Comparison of ENCODE assay signal across 22 cellular contexts in genomic region chr6:87287251-87287650, GRCh38. TPM values are rescaled to one million over a fixed set of nuclear protein-coding genes. Genes with fewer than 3 reads are reported as not detected.
DNase-seq lines count a peak whose midpoint lies in the region; TF ChIP-seq lines count a peak whose summit lies in the region.
"Had no signal": no experiment of that assay in that cellular context is flagged by ENCODE, and none has a peak within 500 bp of the region (broad histone marks: within the 10 kb centered on the region; RNA-seq: fewer than 3 reads in every experiment).

No MANE protein-coding gene starts in this region.

- no peaks in the 10 kb centered on the region for H3K9me3 ChIP-seq in mammary epithelial cell (replicated peaks; ENCODE audit: insufficient read depth, low read length)
- no peaks in the 10 kb centered on the region for H3K9me3 ChIP-seq in right atrium auricular region
- H3K9me3 ChIP-seq: BE2C had no signal

- in situ Hi-C loops in mammary epithelial cell (cut with MboI; ENCODE audit: low sequenced_read_pairs in 2 of 2), result no loop called here
- in situ Hi-C loops in brain microvascular endothelial cell (cut with HindIII; ENCODE audit: low pct_ligation_motif_present, low sequenced_read_pairs), result no loop called here

- H3K27me3 ChIP-seq in mammary epithelial cell (ENCODE audit: insufficient read depth, low read length), result no peaks in the 10 kb centered on the region
- no peaks in the 10 kb centered on the region for H3K27me3 ChIP-seq in brain microvascular endothelial cell (replicated peaks)
- no peaks in the 10 kb centered on the region for H3K27me3 ChIP-seq in right atrium auricular region

- DNase-seq in mammary epithelial cell (peak; percentile 71), MCF 10A (ENCODE audit: unreplicated experiment) (no peak), brain microvascular endothelial cell (peak; percentile 28), foreskin fibroblast (peak; percentile 20 to 43), right atrium auricular region (ENCODE audit: low spot score) (no peak), HuH-7 (ENCODE audit: low spot score) (no peak)
- no peak for DNase-seq in activated effector memory CD4-positive, alpha-beta T cell treated with Interleukin-2 at 50 U/mL for 16 hours
- no peak for DNase-seq in stimulated activated CD4-positive, alpha-beta T cell treated with anti-CD3 and anti-CD28 coated beads, Interleukin-15, amount 100 ng/mL, for 24 hours
- DNase-seq: BE2C; Calu3; CD4-positive, alpha-beta T cell; DMS53; H7; MV-4-11; NCI-H1417; NCI-H1930; NCI-H446; NCI-H748 treated with DMSO at 0.1 percent for 48 hours; PC-9 had no signal

- dilution Hi-C loops in mammary epithelial cell (cut with HindIII; ENCODE audit: low sequenced_read_pairs), result no loop called here

- H3K9ac ChIP-seq in mammary epithelial cell (ENCODE audit: insufficient read depth, low read length), result no peak overlapping the region

- peak overlapping the region; percentile 29 for H2AFZ ChIP-seq in mammary epithelial cell (ENCODE audit: low read depth, low read length)
- H2AFZ ChIP-seq: PC-9 had no signal

- peaks cover 12% of the 10 kb centered on the region for H3K4me1 ChIP-seq in mammary epithelial cell (ENCODE audit: insufficient read depth, low read length)
- no peaks in the 10 kb centered on the region for H3K4me1 ChIP-seq in right atrium auricular region
- H3K4me1 ChIP-seq: BE2C had no signal

- intact Hi-C loops in mammary epithelial cell (cut with micrococcal nuclease) (no loop called here), MCF 10A (cut with micrococcal nuclease) (no loop called here)

- peaks cover 7% of the 10 kb centered on the region for H3K4me1 Mint-ChIP-seq in MCF 10A (ENCODE audit: insufficient read depth, unreplicated experiment)

- H3K36me3 ChIP-seq in mammary epithelial cell (ENCODE audit: insufficient read depth, low read length), result no peaks in the 10 kb centered on the region
- H3K36me3 ChIP-seq in brain microvascular endothelial cell (replicated peaks), result no peaks in the 10 kb centered on the region
- H3K36me3 ChIP-seq in right atrium auricular region, result no peaks in the 10 kb centered on the region
- H3K36me3 ChIP-seq: BE2C had no signal

- H3K4me3 Mint-ChIP-seq in MCF 10A (ENCODE audit: unreplicated experiment), result no peak overlapping the region
- H3K4me3 Mint-ChIP-seq: CD4-positive, alpha-beta T cell had no signal

- no peaks in the 10 kb centered on the region for H3K27me3 Mint-ChIP-seq in MCF 10A (ENCODE audit: insufficient read depth, unreplicated experiment)

- H3K27ac ChIP-seq in mammary epithelial cell (ENCODE audit: insufficient read depth, low read depth, low read length) (peak overlapping the region; percentile 22), brain microvascular endothelial cell (no peak overlapping the region), right atrium auricular region (no peak overlapping the region)
- H3K27ac ChIP-seq: 22Rv1, PC-9 had no signal

- H3K4me3 ChIP-seq in mammary epithelial cell (replicated peaks in 1 of 3; ENCODE audit: insufficient read depth in 1 of 3, low read depth in 2 of 3, low read length in 3 of 3) (no peak overlapping the region), brain microvascular endothelial cell (ENCODE audit: low read depth, low read length) (no peak overlapping the region), foreskin fibroblast (ENCODE audit: low read depth in 1 of 2, low read length in 2 of 2) (no peak overlapping the region), right atrium auricular region (no peak overlapping the region)
- H3K4me3 ChIP-seq: K562, PC-9 had no signal

- CTCF ChIA-PET in mammary epithelial cell (lab: Charles Lee; ENCODE audit: low non-redundant PET) (no interaction called here), MCF 10A (lab: Yijun Ruan, JAX) (interaction anchor here (0.6 kb wide), 1 partner anchor 1390 kb away, joined by 3 read pairs; no protein-coding TSS in a partner anchor)

- H3K36me3 Mint-ChIP-seq in MCF 10A (ENCODE audit: insufficient read depth, unreplicated experiment), result no peaks in the 10 kb centered on the region

- H3K79me2 ChIP-seq in mammary epithelial cell (ENCODE audit: insufficient read depth, low read length), result no peaks in the 10 kb centered on the region

- no peaks in the 10 kb centered on the region for H4K20me1 ChIP-seq in mammary epithelial cell (ENCODE audit: insufficient read depth, low read length)

- TF ChIP-seq CTCF in mammary epithelial cell (conservative IDR thresholded peaks at IDR 0.05 in 1 of 2, IDR thresholded peaks at IDR 0.05 in 1 of 2; ENCODE audit: extremely low read depth in 1 of 2, insufficient read depth in 1 of 2, low read depth in 1 of 2, low read length in 2 of 2), result no peak
- no peak for TF ChIP-seq CTCF in MCF 10A (IDR thresholded peaks at IDR 0.05; ENCODE audit: unreplicated experiment)
- no peak for TF ChIP-seq CTCF in brain microvascular endothelial cell (IDR thresholded peaks at IDR 0.05; ENCODE audit: low read depth, low read length, missing control alignments)
- no peak for TF ChIP-seq CTCF in foreskin fibroblast (IDR thresholded peaks at IDR 0.05; ENCODE audit: low read depth, low read length)
- TF ChIP-seq CTCF in right atrium auricular region (IDR thresholded peaks at IDR 0.05), result no peak

- no peak overlapping the region for H3K27ac Mint-ChIP-seq in MCF 10A (ENCODE audit: low read depth, unreplicated experiment)
- H3K27ac Mint-ChIP-seq: CD4-positive, alpha-beta T cell had no signal

- peaks cover 13% of the 10 kb centered on the region for H3K9me3 Mint-ChIP-seq in MCF 10A (ENCODE audit: unreplicated experiment)
- H3K9me3 Mint-ChIP-seq: CD4-positive, alpha-beta T cell had no signal

- POLR2A ChIA-PET in MCF 10A (lab: Yijun Ruan, JAX), result interaction anchor here (1.2 kb wide), 1 partner anchor 12 kb away, joined by 3 read pairs; no protein-coding TSS in a partner anchor

- 11% methylated on average over 2 of the region's 2 CpGs for WGBS in mammary epithelial cell (ENCODE audit: low coverage, missing lambda C conversion rate)

- peak overlapping the region; percentile 38 for H3K4me2 ChIP-seq in mammary epithelial cell (ENCODE audit: insufficient read depth, low read depth, low read length)
- H3K4me2 ChIP-seq: PC-9 had no signal

- BruUV-seq in mammary epithelial cell (replicated peaks; lab: Mats Ljungman, UMichigan) (no TSS peak), MCF 10A (replicated peaks; lab: Mats Ljungman, UMichigan) (no TSS peak)

RNA-seq across cellular contexts. Expression of gene SMIM8, which starts 35.1 kb away (rescaled TPM):
- total RNA-seq in mammary epithelial cell (1 to 10 TPM; 6.9 to 8.7 TPM), MCF 10A (2022) (3.2 and 3.7 TPM in 2 replicates), right atrium auricular region (10 to 100 TPM in 1 of 2 donors, 1 to 10 TPM in 1; 8.0 to 12.1 TPM)
- polyA plus RNA-seq in mammary epithelial cell, result 2.1 TPM
- polyA minus RNA-seq in mammary epithelial cell, result not detected

RNA-seq across cellular contexts. Expression of gene GJB7, which starts 41.8 kb away (rescaled TPM):
- not detected for total RNA-seq in mammary epithelial cell
- not detected for polyA plus RNA-seq in mammary epithelial cell
- not detected for polyA minus RNA-seq in mammary epithelial cell
- total RNA-seq in MCF 10A (2022), result not detected in 2 replicates
- not detected for total RNA-seq in right atrium auricular region
- total RNA-seq: Calu3; CD4-positive, alpha-beta T cell; PC-9 had no signal
- polyA plus RNA-seq: AG04450 had no signal

RNA-seq across cellular contexts. Expression of gene C6orf163, which starts 57.4 kb away (rescaled TPM):
- total RNA-seq in mammary epithelial cell (1 to 10 TPM; 1.4 to 2.5 TPM), MCF 10A (2022) (1.0 and 2.6 TPM in 2 replicates), right atrium auricular region (1 to 10 TPM; 1.5 TPM)
- 0.20 TPM for polyA plus RNA-seq in mammary epithelial cell
- not detected for polyA minus RNA-seq in mammary epithelial cell

Comparison
In these comparisons a context has a peak if more than half of its experiments do, and no peak if none do; other contexts are left out.
1. DNase-seq: peak in mammary epithelial cell (single experiment), brain microvascular endothelial cell (single experiment) and foreskin fibroblast (2 of 2); none in MCF 10A (single experiment), activated effector memory CD4-positive, alpha-beta T cell treated with Interleukin-2 at 50 U/mL for 16 hours (single experiment), right atrium auricular region (single experiment), stimulated activated CD4-positive, alpha-beta T cell treated with anti-CD3 and anti-CD28 coated beads, Interleukin-15, amount 100 ng/mL, for 24 hours (single experiment) and HuH-7 (single experiment).